ENCODE assay signal across 13 cellular contexts in genomic region chr3:136882575-136882974, GRCh38. TPM values are rescaled to one million over a fixed set of nuclear protein-coding genes. Genes with fewer than 3 reads are reported as not detected.
A peak's percentile ranks its signal among the peaks of the same experiment; 100 is the strongest.
DNase-seq lines count a peak whose midpoint lies in the region; ATAC-seq and TF ChIP-seq lines count a peak whose summit lies in the region.
"Had no signal": no experiment of that assay in that cellular context is flagged by ENCODE, and none has a peak within 500 bp of the region (broad histone marks: within the 10 kb centered on the region; RNA-seq: fewer than 3 reads in every experiment).

No MANE protein-coding gene starts in this region.

- POLR2A ChIA-PET in CD8-positive, alpha-beta memory T cell (lab: Charles Lee), result no interaction called here
- POLR2A ChIA-PET in RWPE1 (lab: Yijun Ruan, JAX; ENCODE audit: low non-redundant PET), result no interaction called here

- peaks cover 0 to 1% of the 10 kb centered on the region in 2 donors for H3K27me3 Mint-ChIP-seq in CD8-positive, alpha-beta memory T cell
- H3K27me3 Mint-ChIP-seq in GM23338 (ENCODE audit: insufficient read depth, low read depth, poor library complexity), result no peaks in the 10 kb centered on the region

- ATAC-seq in GM23338, result peak; percentile 74
- ATAC-seq in HG02678 (IDR thresholded peaks at IDR 0.05; ENCODE audit: unreplicated experiment), result no peak

- H3K9me2 ChIP-seq in GM23338 (ENCODE audit: insufficient read depth), result no peaks in the 10 kb centered on the region

- no peak for DNase-seq in CD8-positive, alpha-beta memory T cell
- no peak for DNase-seq in GM23338 (ENCODE audit: low spot score)
- DNase-seq in RWPE1 (ENCODE audit: low spot score), result peak; percentile 20
- DNase-seq in iPS-NIHi7 (ENCODE audit: extremely low spot score), result peak; percentile 13
- DNase-seq in HuH-7.5 (ENCODE audit: low spot score), result no peak
- DNase-seq in SW480 (ENCODE audit: low spot score), result no peak
- no peak for DNase-seq in GM20000 (ENCODE audit: low spot score)
- DNase-seq: aorta, foreskin melanocyte had no signal

- peaks cover 0 to 2% (median 0%) of the 10 kb centered on the region in 5 donors for H3K9me3 Mint-ChIP-seq in CD8-positive, alpha-beta memory T cell
- no peaks in the 10 kb centered on the region; the same call in 2 of the 3 replicates for H3K9me3 Mint-ChIP-seq in GM23338

- no peaks in the 10 kb centered on the region for H3K9me3 ChIP-seq in CD8-positive, alpha-beta memory T cell (ENCODE audit: low read length)

- CTCF ChIA-PET in CD8-positive, alpha-beta memory T cell (lab: Charles Lee), result interaction anchor here (1.8 kb wide), 1 partner anchor 21 kb away, joined by 5 read pairs; the partner anchor contains the start of gene NCK1
- CTCF ChIA-PET in RWPE1 (lab: Yijun Ruan, JAX), result no interaction called here

- no peaks in the 10 kb centered on the region for H3K36me3 ChIP-seq in CD8-positive, alpha-beta memory T cell (ENCODE audit: insufficient read depth, low read length)
- H3K36me3 ChIP-seq in GM23338 (ENCODE audit: insufficient read depth), result no peaks in the 10 kb centered on the region

- peaks cover 66% of the 10 kb centered on the region for H3K4me1 ChIP-seq in CD8-positive, alpha-beta memory T cell (ENCODE audit: insufficient read depth, low read length)
- H3K4me1 ChIP-seq in GM23338 (ENCODE audit: insufficient read depth), result no peaks in the 10 kb centered on the region

- H3K4me3 Mint-ChIP-seq in CD8-positive, alpha-beta memory T cell, result peak overlapping the region in 3 of 7 donors; percentile 6 to 65 (median 7)
- no peak overlapping the region for H3K4me3 Mint-ChIP-seq in GM23338
- H3K4me3 Mint-ChIP-seq: T-helper 2 cell treated with Interferon-gamma antibody and Interleukin-4, amounts not matched to agents 5 μg/mL and 100 μg/mL, for 36 hours had no signal

- peaks cover 43% of the 10 kb centered on the region for H4K20me1 ChIP-seq in GM23338 (replicated peaks; ENCODE audit: insufficient read depth)

- peak overlapping the region in 7 of 8 donors; percentile 1 to 87 (median 65) for H3K27ac Mint-ChIP-seq in CD8-positive, alpha-beta memory T cell
- H3K27ac Mint-ChIP-seq in GM23338, result no peak overlapping the region
- H3K27ac Mint-ChIP-seq: T-helper 2 cell treated with Interferon-gamma antibody and Interleukin-4, amounts not matched to agents 5 μg/mL and 100 μg/mL, for 36 hours had no signal

- H2AFZ ChIP-seq in GM23338, result no peak overlapping the region
- H2AFZ ChIP-seq: parathyroid adenoma had no signal

- peaks cover 98% of the 10 kb centered on the region for H3K79me2 ChIP-seq in GM23338 (replicated peaks; ENCODE audit: insufficient read depth)

- H3K4me2 ChIP-seq in GM23338, result no peak overlapping the region

- H3K27ac ChIP-seq in CD8-positive, alpha-beta memory T cell (ENCODE audit: low read depth, low read length), result no peak overlapping the region
- H3K27ac ChIP-seq in GM23338 (ENCODE audit: low read depth) (no peak overlapping the region), RWPE1 (no peak overlapping the region)
- H3K27ac ChIP-seq: C4-2B, parathyroid adenoma had no signal

- H3K4me3 ChIP-seq in CD8-positive, alpha-beta memory T cell (ENCODE audit: low read length), result no peak overlapping the region
- H3K4me3 ChIP-seq in GM23338, result no peak overlapping the region

- TF ChIP-seq CTCF in GM23338 (conservative IDR thresholded peaks at IDR 0.05; ENCODE audit: low read depth in 2 of 2), result no peak
- TF ChIP-seq CTCF in RWPE1 (conservative IDR thresholded peaks at IDR 0.05; ENCODE audit: low read depth), result no peak
- TF ChIP-seq CTCF in GM20000 (IDR thresholded peaks at IDR 0.05; ENCODE audit: extremely low read depth, missing control alignments), result no peak

- H3K27me3 ChIP-seq in CD8-positive, alpha-beta memory T cell (ENCODE audit: insufficient read depth, low read length, poor library complexity, severe bottlenecking), result no peaks in the 10 kb centered on the region
- no peaks in the 10 kb centered on the region for H3K27me3 ChIP-seq in GM23338 (ENCODE audit: insufficient read depth)

- H3F3A ChIP-seq in GM23338 (replicated peaks; ENCODE audit: low read depth), result no peaks in the 10 kb centered on the region

- H3K4me1 Mint-ChIP-seq in CD8-positive, alpha-beta memory T cell, result peaks cover 74 to 89% (median 88%) of the 10 kb centered on the region in 3 donors
- H3K4me1 Mint-ChIP-seq in GM23338, result no peaks in the 10 kb centered on the region; the same call in 2 of the 3 replicates

- peaks cover 0 to 7% (median 5%) of the 10 kb centered on the region in 3 donors for H3K36me3 Mint-ChIP-seq in CD8-positive, alpha-beta memory T cell
- peaks cover 12% of the 10 kb centered on the region for H3K36me3 Mint-ChIP-seq in GM23338 (ENCODE audit: low read depth)

TF ChIP-seq in GM23338, 12 proteins besides CTCF, POLR2A, EP300 and RAD21 (continues in another document):
- no peak for TF ChIP-seq STAT1 (IDR thresholded peaks at IDR 0.05; ENCODE audit: unreplicated experiment)
- no peak for TF ChIP-seq REST (IDR thresholded peaks at IDR 0.05; ENCODE audit: unreplicated experiment)
- TF ChIP-seq CREB1 (CRISPR knock-in tag; IDR thresholded peaks at IDR 0.05; ENCODE audit: low read depth), result no peak
- TF ChIP-seq EZH2phosphoT487 (IDR thresholded peaks at IDR 0.05; ENCODE audit: unreplicated experiment), result no peak
- no peak for TF ChIP-seq POLR2AphosphoS5 (IDR thresholded peaks at IDR 0.05; ENCODE audit: low read depth)
- TF ChIP-seq ZNF114 (CRISPR knock-in tag; IDR thresholded peaks at IDR 0.05), result no peak
- no peak for TF ChIP-seq ZNF331 (CRISPR knock-in tag; IDR thresholded peaks at IDR 0.05; ENCODE audit: low read depth)
- no peak for TF ChIP-seq NANOG (IDR thresholded peaks at IDR 0.05; ENCODE audit: borderline replicate concordance)
- TF ChIP-seq EZH2 (IDR thresholded peaks at IDR 0.05; ENCODE audit: low read depth, unreplicated experiment), result no peak
- TF ChIP-seq JUNB (IDR thresholded peaks at IDR 0.05; ENCODE audit: unreplicated experiment), result no peak

RNA-seq across cellular contexts. Expression of gene NCK1, which starts 20.6 kb away (rescaled TPM):
- total RNA-seq in CD8-positive, alpha-beta memory T cell, result 10 to 100 TPM; 30.9 to 33.3 TPM
- polyA plus RNA-seq in CD8-positive, alpha-beta memory T cell, result 62.9 TPM
- total RNA-seq in GM23338 (2014; rRNA removed; shearing (Covaris generic)), result 27.1 and 28.4 TPM in 2 replicates
- polyA plus RNA-seq in GM23338 (2016; fragmentation: Nextera tagmentation; extraction: Ambion mirVana), result 18.6 and 28.7 TPM in 2 replicates

Comparison
In these comparisons a context has a peak if more than half of its experiments do, and no peak if none do; other contexts are left out.
1. DNase-seq: peak in RWPE1 (single experiment) and iPS-NIHi7 (single experiment); none in CD8-positive, alpha-beta memory T cell (0 of 5), GM23338 (single experiment), HuH-7.5 (single experiment), SW480 (single experiment) and GM20000 (single experiment).